Comparison of ENCODE assay signal across 27 cellular contexts in the genomic region with DNA sequence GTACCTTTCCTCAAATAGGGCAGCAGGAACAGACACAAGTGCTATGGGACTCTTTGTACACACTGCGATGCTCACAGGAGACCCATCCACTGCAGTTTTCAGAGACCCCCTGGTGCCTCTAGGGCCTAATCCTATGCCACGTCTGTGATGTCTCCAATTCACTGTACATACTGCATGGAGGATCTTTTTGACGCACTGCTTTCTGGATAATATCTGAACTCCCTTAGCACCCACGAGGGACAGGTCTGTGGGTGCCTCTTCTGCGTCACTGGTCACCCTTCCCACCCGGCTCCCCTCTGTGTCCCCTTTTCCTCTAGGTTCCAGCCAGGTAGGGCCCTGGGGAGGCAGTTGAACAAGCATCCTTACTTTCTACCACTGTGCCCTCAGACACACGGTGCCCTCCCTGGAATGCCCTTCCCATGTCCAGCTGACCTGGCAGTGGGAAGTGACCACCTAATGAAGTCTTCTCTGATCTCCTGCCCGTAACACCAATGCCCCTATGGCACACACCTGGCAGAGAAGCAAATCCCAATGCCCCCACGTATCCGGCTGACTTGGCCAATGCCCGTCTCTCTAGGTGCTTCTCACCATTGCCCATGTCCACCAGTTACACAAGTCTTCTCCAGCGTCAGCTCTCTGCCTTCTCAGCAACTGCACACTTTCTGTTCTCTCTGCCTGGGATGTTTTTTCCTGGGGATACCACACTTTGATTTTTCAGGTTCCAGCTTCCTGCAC. TPM values are rescaled to one million over a fixed set of nuclear protein-coding genes. Genes with fewer than 3 reads are reported as not detected.
"Had no signal": no experiment of that assay in that cellular context is flagged by ENCODE, and none has a peak within 500 bp of the region (broad histone marks: within the 10 kb centered on the region; RNA-seq: fewer than 3 reads in every experiment).

No MANE protein-coding gene starts in this region.

- H3K27me3 Mint-ChIP-seq: activated naive CD8-positive, alpha-beta T cell treated with anti-CD3 and anti-CD28 coated beads for 36 hours; activated T-cell treated with anti-CD3 and anti-CD28 coated beads, Interleukin-2, amount 50 U/mL, for 24 hours had no signal

- DNase-seq: activated CD4-positive, alpha-beta memory T cell treated with anti-CD3 and anti-CD28 coated beads for 36 hours; activated CD4-positive, alpha-beta T cell treated with anti-CD3 and anti-CD28 coated beads, Interleukin-2, amount 10 ng/mL, durations not matched to agents 7 days and 5 days; activated CD4-positive, CD25-positive, alpha-beta regulatory T cell; activated effector memory CD4-positive, alpha-beta T cell treated with Interleukin-2 at 50 U/mL for 16 hours; activated naive CD4-positive, alpha-beta T cell treated with anti-CD3 and anti-CD28 coated beads for 36 hours; activated naive CD8-positive, alpha-beta T cell treated with anti-CD3 and anti-CD28 coated beads for 36 hours; activated T-cell treated with anti-CD3 and anti-CD28 coated beads, Interleukin-2, amount 50 U/mL, for 24 hours; brain microvascular endothelial cell; NCI-H1092; NCI-H1417; NCI-H1930; NCI-H2171; NCI-H2227 treated with DMSO at 0.1 percent for 48 hours; NCI-H69; NK-92 treated with Interleukin-12 subunit alpha and Interleukin-12 subunit beta, amount 100 ng/mL, for 24 hours; OCI-M1; Peyer's patch; Right ventricle myocardium superior; SJCRH30; SK-N-SH; T-helper 1 cell had no signal

- H3K27ac Mint-ChIP-seq: activated CD4-positive, alpha-beta memory T cell treated with anti-CD3 and anti-CD28 coated beads for 36 hours; activated CD4-positive, alpha-beta T cell treated with anti-CD3 and anti-CD28 coated beads, Interleukin-2, amount 10 ng/mL, durations not matched to agents 7 days and 5 days; activated naive CD4-positive, alpha-beta T cell treated with anti-CD3 and anti-CD28 coated beads for 36 hours; activated naive CD8-positive, alpha-beta T cell treated with anti-CD3 and anti-CD28 coated beads for 36 hours; activated T-cell treated with anti-CD3 and anti-CD28 coated beads, Interleukin-2, amount 50 U/mL, for 24 hours; activated T-helper 1 cell treated with anti-CD3 and anti-CD28 coated beads, Interleukin-12 subunit alpha, Interleukin-12 subunit beta, Interleukin-2, Interleukin-4 antibody, amounts not matched to agents 30 ng/mL and 10 ng/mL and 1 ng/mL, durations not matched to agents 14 hours and 24 hours and 36 hours had no signal

- H3K4me1 Mint-ChIP-seq: activated CD4-positive, alpha-beta T cell treated with anti-CD3 and anti-CD28 coated beads, Interleukin-2, amount 10 ng/mL, durations not matched to agents 7 days and 5 days; activated naive CD8-positive, alpha-beta T cell treated with anti-CD3 and anti-CD28 coated beads for 36 hours had no signal

- H3K9me3 Mint-ChIP-seq: activated CD4-positive, alpha-beta memory T cell treated with anti-CD3 and anti-CD28 coated beads for 36 hours; activated CD4-positive, alpha-beta T cell treated with anti-CD3 and anti-CD28 coated beads, Interleukin-2, amount 10 ng/mL, durations not matched to agents 7 days and 5 days; activated naive CD4-positive, alpha-beta T cell treated with anti-CD3 and anti-CD28 coated beads for 36 hours; activated naive CD8-positive, alpha-beta T cell treated with anti-CD3 and anti-CD28 coated beads for 36 hours; activated T-cell treated with anti-CD3 and anti-CD28 coated beads, Interleukin-2, amount 50 U/mL, for 24 hours; activated T-helper 1 cell treated with anti-CD3 and anti-CD28 coated beads, Interleukin-12 subunit alpha, Interleukin-12 subunit beta, Interleukin-2, Interleukin-4 antibody, amounts not matched to agents 30 ng/mL and 10 ng/mL and 1 ng/mL, durations not matched to agents 14 hours and 24 hours and 36 hours had no signal

- H3K36me3 Mint-ChIP-seq: activated CD4-positive, alpha-beta memory T cell treated with anti-CD3 and anti-CD28 coated beads for 36 hours; activated naive CD8-positive, alpha-beta T cell treated with anti-CD3 and anti-CD28 coated beads for 36 hours had no signal

- H3K4me3 Mint-ChIP-seq: activated CD4-positive, alpha-beta memory T cell treated with anti-CD3 and anti-CD28 coated beads for 36 hours; activated CD4-positive, alpha-beta T cell treated with anti-CD3 and anti-CD28 coated beads, Interleukin-2, amount 10 ng/mL, durations not matched to agents 7 days and 5 days; activated naive CD4-positive, alpha-beta T cell treated with anti-CD3 and anti-CD28 coated beads for 36 hours; activated naive CD8-positive, alpha-beta T cell treated with anti-CD3 and anti-CD28 coated beads for 36 hours; activated T-cell treated with anti-CD3 and anti-CD28 coated beads, Interleukin-2, amount 50 U/mL, for 24 hours; activated T-helper 1 cell treated with anti-CD3 and anti-CD28 coated beads, Interleukin-12 subunit alpha, Interleukin-12 subunit beta, Interleukin-2, Interleukin-4 antibody, amounts not matched to agents 30 ng/mL and 10 ng/mL and 1 ng/mL, durations not matched to agents 14 hours and 24 hours and 36 hours had no signal

RNA-seq across cellular contexts. Expression of a gene that starts 41.5 kb away (rescaled TPM):
- total RNA-seq: activated CD4-positive, alpha-beta memory T cell treated with anti-CD3 and anti-CD28 coated beads for 36 hours; activated CD4-positive, alpha-beta T cell treated with anti-CD3 and anti-CD28 coated beads, Interleukin-2, amount 10 ng/mL, durations not matched to agents 7 days and 5 days; activated CD8-positive, alpha-beta memory T cell treated with anti-CD3 and anti-CD28 coated beads for 36 hours; activated naive CD4-positive, alpha-beta T cell treated with anti-CD3 and anti-CD28 coated beads for 36 hours; activated naive CD8-positive, alpha-beta T cell treated with anti-CD3 and anti-CD28 coated beads for 36 hours; activated T-helper 1 cell treated with anti-CD3 and anti-CD28 coated beads, Interleukin-12 subunit alpha, Interleukin-12 subunit beta, Interleukin-2, Interleukin-4 antibody, amounts not matched to agents 30 ng/mL and 10 ng/mL and 1 ng/mL, durations not matched to agents 14 hours and 24 hours and 36 hours; cardiac muscle cell; MCF 10A; NCI-H460; Peyer's patch; Right ventricle myocardium superior; SJCRH30; T-helper 2 cell treated with Interferon-gamma antibody and Interleukin-4, amounts not matched to agents 100 ng/mL and 5 ng/mL, for 36 hours had no signal
